ENCODE assay signal across 8 cellular contexts in the genomic region with DNA sequence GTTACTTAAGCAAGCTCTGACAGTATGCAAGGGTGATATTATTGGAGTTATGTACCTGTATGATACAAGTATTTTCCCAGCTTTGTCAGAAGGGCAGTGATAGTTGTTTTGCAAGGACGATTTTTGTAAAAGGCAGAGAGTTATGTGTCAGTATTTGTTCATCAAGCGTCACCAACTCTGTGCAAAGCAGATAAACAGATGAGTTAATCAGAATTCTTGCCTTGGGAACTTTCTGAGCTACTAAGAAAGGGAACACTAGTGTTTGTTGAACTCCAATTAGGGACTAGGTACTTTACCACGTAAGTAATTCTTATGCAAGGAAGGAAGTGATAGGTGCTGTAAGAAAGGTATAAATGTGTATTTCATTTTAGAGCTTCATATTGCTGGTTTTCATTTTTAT.
A peak's percentile ranks its signal among the peaks of the same experiment; 100 is the strongest.
DNase-seq lines count a peak whose midpoint lies in the region; ATAC-seq and TF ChIP-seq lines count a peak whose summit lies in the region.

No MANE protein-coding gene starts in this region.

- no peaks in the 10 kb centered on the region for H3K9me3 ChIP-seq in HEK293 (ENCODE audit: control insufficient read depth, insufficient read depth, low read depth, low read length)

- no peaks in the 10 kb centered on the region for H3K36me3 ChIP-seq in HEK293 (ENCODE audit: control insufficient read depth in 2 of 2, insufficient read depth in 1 of 2, low read length in 2 of 2)

- no peak for ATAC-seq in GM21786 (IDR thresholded peaks at IDR 0.05; ENCODE audit: unreplicated experiment)
- ATAC-seq in GM19467 (IDR thresholded peaks at IDR 0.05; ENCODE audit: unreplicated experiment), result no peak

- DNase-seq in AG10803 (ENCODE audit: low read depth) (peak; percentile 69), amniotic epithelial cell (ENCODE audit: low read depth) (peak; percentile 90), iris pigment epithelial cell (ENCODE audit: low read depth) (peak; percentile 95), superior temporal gyrus (ENCODE audit: extremely low spot score) (peak; percentile 63), NCI-H2196 (lab: John Stamatoyannopoulos, UW; ENCODE audit: unreplicated experiment) (no peak)

- CTCF ChIA-PET in HEK293 (lab: Yijun Ruan, JAX), result interaction anchor here (0.7 to 1.2 kb wide), 3 partner anchors 18 to 908 kb away, joined by 3 to 5 read pairs (median 3); no protein-coding TSS in a partner anchor

- POLR2A ChIA-PET in HEK293 (lab: Yijun Ruan, JAX), result interaction anchor here (1.3 to 1.5 kb wide), 2 partner anchors 11 to 33 kb away, joined by 3 to 4 read pairs; no protein-coding TSS in a partner anchor

- H3K4me1 ChIP-seq in HEK293 (ENCODE audit: control insufficient read depth, insufficient read depth, low read length), result no peaks in the 10 kb centered on the region

- TF ChIP-seq CTCF in AG10803 (conservative IDR thresholded peaks at IDR 0.05; ENCODE audit: low read length) (no peak), HEK293 (tag by site-specific recombination; IDR thresholded peaks at IDR 0.05) (no peak)

- H3K4me3 ChIP-seq in AG10803 (ENCODE audit: low read length) (peak overlapping the region; percentile 76), HEK293 (ENCODE audit: low read depth, low read length) (peak overlapping the region; percentile 90)

- H3K27ac ChIP-seq in HEK293 (ENCODE audit: extremely low read depth, low read depth, low read length), result peak overlapping the region; percentile 90; the same call in 1 of the 2 replicates

TF ChIP-seq in HEK293, 187 proteins besides CTCF, POLR2A, EP300 and RAD21:
- TF ChIP-seq, protein P1, sequence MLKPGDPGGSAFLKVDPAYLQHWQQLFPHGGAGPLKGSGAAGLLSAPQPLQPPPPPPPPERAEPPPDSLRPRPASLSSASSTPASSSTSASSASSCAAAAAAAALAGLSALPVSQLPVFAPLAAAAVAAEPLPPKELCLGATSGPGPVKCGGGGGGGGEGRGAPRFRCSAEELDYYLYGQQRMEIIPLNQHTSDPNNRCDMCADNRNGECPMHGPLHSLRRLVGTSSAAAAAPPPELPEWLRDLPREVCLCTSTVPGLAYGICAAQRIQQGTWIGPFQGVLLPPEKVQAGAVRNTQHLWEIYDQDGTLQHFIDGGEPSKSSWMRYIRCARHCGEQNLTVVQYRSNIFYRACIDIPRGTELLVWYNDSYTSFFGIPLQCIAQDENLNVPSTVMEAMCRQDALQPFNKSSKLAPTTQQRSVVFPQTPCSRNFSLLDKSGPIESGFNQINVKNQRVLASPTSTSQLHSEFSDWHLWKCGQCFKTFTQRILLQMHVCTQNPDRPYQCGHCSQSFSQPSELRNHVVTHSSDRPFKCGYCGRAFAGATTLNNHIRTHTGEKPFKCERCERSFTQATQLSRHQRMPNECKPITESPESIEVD (tag by site-specific recombination; IDR thresholded peaks at IDR 0.05), result peak; percentile 18; the same call in 1 of the 2 replicates
- TF ChIP-seq MZF1 (tag by site-specific recombination; IDR thresholded peaks at IDR 0.05; ENCODE audit: borderline replicate concordance) (no peak), ZXDB (tag by site-specific recombination; IDR thresholded peaks at IDR 0.05) (no peak)
